ENCODE assay signal across 8 cellular contexts in genomic region chr2:219228745-219229374, GRCh38. TPM values are rescaled to one million over a fixed set of nuclear protein-coding genes. Genes with fewer than 3 reads are reported as not detected.
DNase-seq lines count a peak whose midpoint lies in the region; ATAC-seq and TF ChIP-seq lines count a peak whose summit lies in the region.

No MANE protein-coding gene starts in this region.

- H2AFZ ChIP-seq in mesenchymal stem cell (ENCODE audit: low read depth, low read length) = peak overlapping the region; percentile 46

- H2BK15ac ChIP-seq in mesenchymal stem cell (ENCODE audit: low read depth, poor library complexity, severe bottlenecking) = peak overlapping the region; percentile 68

- WGBS in mesenchymal stem cell = 9% methylated on average over 33 of the region's 33 CpGs

- no peak overlapping the region for H4K91ac ChIP-seq in mesenchymal stem cell (ENCODE audit: low read length)

- peak overlapping the region; percentile 46 to 70 for H3K18ac ChIP-seq in mesenchymal stem cell (ENCODE audit: low read depth in 1 of 2, low read length in 2 of 2)

- intact Hi-C loops in Caco-2 (cut with micrococcal nuclease; ENCODE audit: unreplicated experiment) = loop anchor here (1.0 kb wide), 5 partner anchors 10 to 69 kb away; partner anchors contain the start of genes DNAJB2, NHEJ1 and ZFAND2B
- intact Hi-C loops in uterus (cut with DNase I; ENCODE audit: low total_unique reads) = no loop called here

- peak overlapping the region; percentile 6 for H3K27ac ChIP-seq in mesenchymal stem cell (ENCODE audit: low read length, poor library complexity, severe bottlenecking)
- peak overlapping the region; percentile 92 to 98 for H3K27ac ChIP-seq in uterus

- H3K27me3 ChIP-seq in Caco-2 (replicated peaks; ENCODE audit: control insufficient read depth, insufficient read depth, low read length) = no peaks in the 10 kb centered on the region
- H3K27me3 ChIP-seq in mesenchymal stem cell (ENCODE audit: control insufficient read depth in 1 of 2, insufficient read depth in 1 of 2, low read length in 2 of 2) = no peaks in the 10 kb centered on the region
- H3K27me3 ChIP-seq in uterus = no peaks in the 10 kb centered on the region

- peak overlapping the region; percentile 96 for H3K9ac ChIP-seq in mesenchymal stem cell (ENCODE audit: low read length)

- peaks cover 11% of the 10 kb centered on the region for H3K36me3 ChIP-seq in Caco-2 (ENCODE audit: control insufficient read depth, insufficient read depth, low read length)
- H3K36me3 ChIP-seq in mesenchymal stem cell (ENCODE audit: control insufficient read depth in 1 of 2, insufficient read depth in 2 of 2, low read depth in 1 of 2, low read length in 2 of 2) = peaks cover 42 to 54% of the 10 kb centered on the region in 2 experiments
- H3K36me3 ChIP-seq in uterus = no peaks in the 10 kb centered on the region

- CTCF ChIA-PET in Caco-2 (lab: Charles Lee) = interaction anchor here (0.6 to 1.0 kb wide), 2 partner anchors 22 to 52 kb away, joined by 4 read pairs; partner anchors contain the start of genes CNPPD1 and ZFAND2B

- DNase-seq in Caco-2 (no peak), HuH-7.5 (ENCODE audit: low spot score) (peak; percentile 74), cerebellar cortex (ENCODE audit: low spot score) (peak; percentile 15), mesenchymal stem cell (no peak), uterus (no peak), GM19240 (ENCODE audit: insufficient read length, low spot score) (no peak), NCI-H446 (lab: John Stamatoyannopoulos, UW) (no peak)

- TF ChIP-seq POLR2A in uterus (IDR thresholded peaks at IDR 0.05) = no peak

- POLR2A ChIA-PET in Caco-2 (lab: Charles Lee) = interaction anchor here (0.7 to 1.7 kb wide), 4 partner anchors 10 to 51 kb away, joined by 3 to 27 read pairs (median 8); partner anchors contain the start of genes ABCB6, DNAJB2, GLB1L and STK16

- peak overlapping the region; percentile 83 for H2BK120ac ChIP-seq in mesenchymal stem cell (ENCODE audit: low read depth, low read length)

- H3K14ac ChIP-seq in mesenchymal stem cell (ENCODE audit: low read length in 2 of 2) = peak overlapping the region in 1 of 2 experiments; percentile 99

- no peaks in the 10 kb centered on the region for H3K27me3 Mint-ChIP-seq in Caco-2 (ENCODE audit: insufficient read depth, unreplicated experiment)

- H3K4me2 ChIP-seq in mesenchymal stem cell (ENCODE audit: low read length, poor library complexity, severe bottlenecking) = peak overlapping the region; percentile 98

- H2AK5ac ChIP-seq in mesenchymal stem cell (ENCODE audit: low read length, severe bottlenecking) = no peak overlapping the region

- H4K8ac ChIP-seq in mesenchymal stem cell (ENCODE audit: low read length) = peak overlapping the region; percentile 46

- BruUV-seq in Caco-2 (replicated peaks; lab: Mats Ljungman, UMichigan) = no TSS peak

- H3K36me3 Mint-ChIP-seq in Caco-2 (ENCODE audit: insufficient read depth, unreplicated experiment) = peaks cover 37% of the 10 kb centered on the region

- H3K4ac ChIP-seq in mesenchymal stem cell (ENCODE audit: low read depth in 1 of 2, low read length in 2 of 2) = peak overlapping the region; percentile 0 to 93

- peak; percentile 34 for ATAC-seq in GM21515 (IDR thresholded peaks at IDR 0.05; ENCODE audit: unreplicated experiment)

- H3K4me3 ChIP-seq in Caco-2 (ENCODE audit: low read depth, low read length) (peak overlapping the region; percentile 69), mesenchymal stem cell (ENCODE audit: insufficient read depth in 1 of 2, low read depth in 1 of 2, low read length in 2 of 2) (peak overlapping the region; percentile 72 to 94), uterus (peak overlapping the region; percentile 58 to 91)

- no peaks in the 10 kb centered on the region for H3K9me3 ChIP-seq in Caco-2
- no peaks in the 10 kb centered on the region for H3K9me3 ChIP-seq in mesenchymal stem cell (ENCODE audit: control insufficient read depth, low read length)
- H3K9me3 ChIP-seq in uterus = no peaks in the 10 kb centered on the region

- peak overlapping the region; percentile 100 for H3K27ac Mint-ChIP-seq in Caco-2 (ENCODE audit: unreplicated experiment)

- no peak for TF ChIP-seq CTCF in Caco-2 (IDR thresholded peaks at IDR 0.05; ENCODE audit: insufficient read depth in 1 of 2, low read depth in 1 of 2, low read length in 1 of 2, severe bottlenecking in 1 of 2, unreplicated experiment in 1 of 2)
- no peak for TF ChIP-seq CTCF in uterus (IDR thresholded peaks at IDR 0.05)

- H3K4me3 Mint-ChIP-seq in Caco-2 (ENCODE audit: unreplicated experiment) = peak overlapping the region; percentile 100

- H3K23ac ChIP-seq in mesenchymal stem cell (ENCODE audit: low read length in 2 of 2) = peak overlapping the region in 1 of 2 experiments; percentile 86

- no peaks in the 10 kb centered on the region for H3K9me3 Mint-ChIP-seq in Caco-2 (ENCODE audit: unreplicated experiment)

- 0 out of 2 replicates have a peak, but pooled peaks cover 4% of the 10 kb centered on the region for H3K4me1 ChIP-seq in Caco-2
- H3K4me1 ChIP-seq in mesenchymal stem cell (ENCODE audit: control insufficient read depth, insufficient read depth, low read depth, low read length) = peaks cover 12% of the 10 kb centered on the region
- peaks cover 0 to 7% of the 10 kb centered on the region in 2 donors for H3K4me1 ChIP-seq in uterus

- H2BK5ac ChIP-seq in mesenchymal stem cell (ENCODE audit: low read depth, low read length, poor library complexity, severe bottlenecking) = peak overlapping the region; percentile 67

- H2BK12ac ChIP-seq in mesenchymal stem cell (ENCODE audit: low read length in 2 of 2) = peak overlapping the region in 1 of 2 experiments; percentile 75

- no peaks in the 10 kb centered on the region for H3K4me1 Mint-ChIP-seq in Caco-2 (ENCODE audit: low read depth, unreplicated experiment)

- H3K79me1 ChIP-seq in mesenchymal stem cell (replicated peaks; ENCODE audit: low read length, poor library complexity, severe bottlenecking) = peaks cover 53% of the 10 kb centered on the region

RNA-seq across cellular contexts. Expression of gene ATG9A, which starts 0.6 kb away (rescaled TPM):
- total RNA-seq in Caco-2 (2022) (59.6 and 62.9 TPM in 2 replicates), uterus (10 to 100 TPM; 21.5 to 53.5 (median 45.9) TPM)
- polyA plus RNA-seq in mesenchymal stem cell (2013, experiment 1 of 2) = 36.0 TPM
- polyA plus RNA-seq in mesenchymal stem cell (2013, experiment 2 of 2) = 35.1 TPM

RNA-seq across cellular contexts. Expression of gene ANKZF1, which starts 0.7 kb away (rescaled TPM):
- 50.7 and 51.5 TPM in 2 replicates for total RNA-seq in Caco-2 (2022)
- polyA plus RNA-seq in mesenchymal stem cell (2013, experiment 1 of 2) = 15.6 TPM
- 14.5 TPM for polyA plus RNA-seq in mesenchymal stem cell (2013, experiment 2 of 2)
- total RNA-seq in uterus = 10 to 100 TPM; 31.8 to 57.6 (median 38.7) TPM

RNA-seq across cellular contexts. Expression of gene ABCB6, which starts 10.1 kb away (rescaled TPM):
- total RNA-seq in Caco-2 (2022) (66.0 and 68.6 TPM in 2 replicates), uterus (10 to 100 TPM in 3 of 4 donors, 1 to 10 TPM in 1; 7.1 to 37.6 (median 27.7) TPM)
- 11.5 TPM for polyA plus RNA-seq in mesenchymal stem cell (2013, experiment 1 of 2)
- 9.4 TPM for polyA plus RNA-seq in mesenchymal stem cell (2013, experiment 2 of 2)

RNA-seq across cellular contexts. Expression of gene GLB1L, which starts 16.4 kb away (rescaled TPM):
- total RNA-seq in Caco-2 (2022) (3.3 and 4.3 TPM in 2 replicates), uterus (10 to 100 TPM in 2 of 4 donors, 1 to 10 TPM in 2; 8.2 to 20.7 (median 10.9) TPM)
- polyA plus RNA-seq in mesenchymal stem cell (2013, experiment 1 of 2) = 5.2 TPM
- polyA plus RNA-seq in mesenchymal stem cell (2013, experiment 2 of 2) = 5.2 TPM

RNA-seq across cellular contexts. Expression of gene STK16, which starts 16.4 kb away (rescaled TPM):
- 26.1 and 26.6 TPM in 2 replicates for total RNA-seq in Caco-2 (2022)
- 17.1 TPM for polyA plus RNA-seq in mesenchymal stem cell (2013, experiment 1 of 2)
- 15.8 TPM for polyA plus RNA-seq in mesenchymal stem cell (2013, experiment 2 of 2)
- 10 to 100 TPM in 3 of 4 donors, 1 to 10 TPM in 1; 4.1 to 55.6 (median 18.0) TPM for total RNA-seq in uterus

Comparison
In these comparisons a context has a peak if more than half of its experiments do, and no peak if none do; other contexts are left out.
1. DNase-seq: peak in HuH-7.5 (single experiment) and cerebellar cortex (single experiment); none in Caco-2 (0 of 2), mesenchymal stem cell (single experiment), uterus (0 of 2), GM19240 (single experiment) and NCI-H446 (0 of 2).
2. Peak in every context shown above with its lines, with median percentiles within 50 percentile points of each other: H3K4me3 ChIP-seq.